ENCODE assay signal across 19 cellular contexts in the genomic region with DNA sequence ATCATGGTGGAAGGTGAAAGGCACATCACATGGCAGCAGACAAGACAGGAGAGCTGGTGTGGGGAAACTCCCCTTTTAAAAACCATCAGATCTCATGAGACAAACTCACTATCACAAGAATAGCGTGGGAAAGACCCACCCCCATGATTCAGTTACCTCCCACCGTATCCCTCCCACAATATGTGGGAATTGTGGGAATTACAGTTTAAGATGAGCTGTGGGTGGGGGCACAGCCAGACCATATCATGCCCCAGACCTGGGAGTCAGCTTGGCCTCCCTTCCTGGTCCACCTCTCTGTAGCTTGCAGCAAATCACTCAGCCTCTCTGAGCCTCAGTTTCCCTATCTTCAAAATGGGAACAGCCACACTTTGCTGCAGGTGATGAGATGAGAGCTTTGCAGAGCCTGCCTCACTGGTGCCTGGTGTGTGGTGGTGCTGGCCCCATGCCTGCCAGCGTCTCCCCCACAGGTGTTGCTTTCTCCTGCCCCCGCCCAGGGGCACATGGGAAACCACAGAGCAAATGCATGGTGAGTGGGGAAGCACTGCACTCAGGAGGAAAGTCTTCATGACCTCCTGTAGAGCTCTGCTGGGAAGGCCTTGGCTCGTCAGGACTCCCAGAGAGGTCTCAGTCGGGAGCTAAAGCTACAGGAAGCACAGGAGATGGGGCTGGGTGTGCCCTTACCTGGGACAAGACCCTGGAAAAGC. TPM values are rescaled to one million over a fixed set of nuclear protein-coding genes. Genes with fewer than 3 reads are reported as not detected.
DNase-seq lines count a peak whose midpoint lies in the region; ATAC-seq and TF ChIP-seq lines count a peak whose summit lies in the region.
"Had no signal": no experiment of that assay in that cellular context is flagged by ENCODE, and none has a peak within 500 bp of the region (broad histone marks: within the 10 kb centered on the region; RNA-seq: fewer than 3 reads in every experiment).

No MANE protein-coding gene starts in this region.

- H3K27me3 Mint-ChIP-seq in WTC11 (ENCODE audit: low read depth) (no peaks in the 10 kb centered on the region), mesothelial cell of epicardium (ENCODE audit: low read depth) (no peaks in the 10 kb centered on the region)
- H3K27me3 Mint-ChIP-seq: IgD-negative memory B cell had no signal

- no peak overlapping the region for H3K27ac ChIP-seq in sigmoid colon
- H3K27ac ChIP-seq: PC-9, SJSA1 had no signal

- 82 to 89% methylated on average over 6 of the region's 6 CpGs for WGBS in sigmoid colon, 2 donors

- H3K36me3 ChIP-seq in H7 (replicated peaks; ENCODE audit: control insufficient read depth, insufficient read depth, low read length) (no peaks in the 10 kb centered on the region; the same call in 1 of the 2 replicates), sigmoid colon (no peaks in the 10 kb centered on the region)
- H3K36me3 ChIP-seq: SJSA1 had no signal

- H3K27ac Mint-ChIP-seq in WTC11 (no peak overlapping the region; the same call in 1 of the 2 replicates), mesothelial cell of epicardium (peak overlapping the region; percentile 84)
- H3K27ac Mint-ChIP-seq: CD4-positive, CD25-positive, alpha-beta regulatory T cell; IgD-negative memory B cell had no signal

- no peaks in the 10 kb centered on the region for H3K4me1 ChIP-seq in sigmoid colon
- H3K4me1 ChIP-seq: BE2C had no signal

- H3K4me3 ChIP-seq in H7 (ENCODE audit: insufficient read depth, low read depth, low read length) (no peak overlapping the region), sigmoid colon (no peak overlapping the region)
- H3K4me3 ChIP-seq: PC-9, SJSA1 had no signal

- TF ChIP-seq CTCF in WTC11 (IDR thresholded peaks at IDR 0.05), result no peak
- no peak for TF ChIP-seq CTCF in mesothelial cell of epicardium (IDR thresholded peaks at IDR 0.05; ENCODE audit: unreplicated experiment)
- no peak for TF ChIP-seq CTCF in sigmoid colon (IDR thresholded peaks at IDR 0.05)

- H3K27me3 ChIP-seq in H7 (ENCODE audit: control insufficient read depth, insufficient read depth, low read length) (no peaks in the 10 kb centered on the region), sigmoid colon (no peaks in the 10 kb centered on the region)
- H3K27me3 ChIP-seq: BE2C, SJSA1 had no signal

- no peaks in the 10 kb centered on the region for H3K9me3 Mint-ChIP-seq in WTC11
- no peaks in the 10 kb centered on the region for H3K9me3 Mint-ChIP-seq in mesothelial cell of epicardium
- H3K9me3 Mint-ChIP-seq: CD4-positive, CD25-positive, alpha-beta regulatory T cell had no signal

- H3K36me3 Mint-ChIP-seq in WTC11, result peaks cover 8% of the 10 kb centered on the region; the same call in 1 of the 2 replicates
- H3K36me3 Mint-ChIP-seq in mesothelial cell of epicardium, result no peaks in the 10 kb centered on the region
- H3K36me3 Mint-ChIP-seq: CD4-positive, CD25-positive, alpha-beta regulatory T cell; IgD-negative memory B cell had no signal

- H3K4me1 Mint-ChIP-seq in WTC11 (peaks cover 8% of the 10 kb centered on the region), mesothelial cell of epicardium (peaks cover 14% of the 10 kb centered on the region)
- H3K4me1 Mint-ChIP-seq: CD4-positive, CD25-positive, alpha-beta regulatory T cell; IgD-negative memory B cell had no signal

- DNase-seq in H7 (peak; percentile 38), WTC11 (ENCODE audit: low spot score) (no peak), mesothelial cell of epicardium (ENCODE audit: low spot score in 2 of 2, unreplicated experiment in 2 of 2) (no peak), sigmoid colon (peak; percentile 38)
- DNase-seq: BE2C; CD4-positive, CD25-positive, alpha-beta regulatory T cell; DMS153; GF-D8; GOT3; NCI-H1092 treated with DMSO at 0.1 percent for 48 hours; NCI-H146; NCI-H2029 treated with DMSO at 0.1 percent for 48 hours; NCI-H2171; PC-9 had no signal

- no peak for TF ChIP-seq EP300 in sigmoid colon (IDR thresholded peaks at IDR 0.05)

- intact Hi-C loops in sigmoid colon (cut with DNase I), result no loop called here

- CTCF ChIA-PET in WTC11 (lab: Charles Lee), result interaction anchor here (1.1 to 2.1 kb wide), 3 partner anchors 18 to 87 kb away, joined by 7 to 15 read pairs (median 8); no protein-coding TSS in a partner anchor

- H3K4me3 Mint-ChIP-seq in WTC11, result no peak overlapping the region
- no peak overlapping the region for H3K4me3 Mint-ChIP-seq in mesothelial cell of epicardium
- H3K4me3 Mint-ChIP-seq: CD4-positive, CD25-positive, alpha-beta regulatory T cell; IgD-negative memory B cell had no signal

- ATAC-seq in WTC11, result no peak
- no peak for ATAC-seq in GM21786 (IDR thresholded peaks at IDR 0.05; ENCODE audit: unreplicated experiment)
- ATAC-seq in HG03565 (IDR thresholded peaks at IDR 0.05; ENCODE audit: unreplicated experiment), result no peak
- ATAC-seq in HG03460 (IDR thresholded peaks at IDR 0.05; ENCODE audit: unreplicated experiment), result no peak

- no peaks in the 10 kb centered on the region for H3K9me3 ChIP-seq in sigmoid colon
- H3K9me3 ChIP-seq: BE2C, SJSA1 had no signal

- no peak for TF ChIP-seq POLR2A in sigmoid colon (IDR thresholded peaks at IDR 0.05)

- POLR2A ChIA-PET in WTC11 (lab: Charles Lee), result no interaction called here

TF ChIP-seq in WTC11, 78 proteins besides CTCF, POLR2A, EP300 and RAD21:
- TF ChIP-seq ZNF423 (CRISPR knock-in tag; IDR thresholded peaks at IDR 0.05), result peak; percentile 36; the same call in 1 of the 2 replicates
- TF ChIP-seq ELF4 (CRISPR knock-in tag; IDR thresholded peaks at IDR 0.05; ENCODE audit: low read depth), result no peak
- no peak for TF ChIP-seq NR1H2 (CRISPR knock-in tag; IDR thresholded peaks at IDR 0.05)
- TF ChIP-seq, protein P1, sequence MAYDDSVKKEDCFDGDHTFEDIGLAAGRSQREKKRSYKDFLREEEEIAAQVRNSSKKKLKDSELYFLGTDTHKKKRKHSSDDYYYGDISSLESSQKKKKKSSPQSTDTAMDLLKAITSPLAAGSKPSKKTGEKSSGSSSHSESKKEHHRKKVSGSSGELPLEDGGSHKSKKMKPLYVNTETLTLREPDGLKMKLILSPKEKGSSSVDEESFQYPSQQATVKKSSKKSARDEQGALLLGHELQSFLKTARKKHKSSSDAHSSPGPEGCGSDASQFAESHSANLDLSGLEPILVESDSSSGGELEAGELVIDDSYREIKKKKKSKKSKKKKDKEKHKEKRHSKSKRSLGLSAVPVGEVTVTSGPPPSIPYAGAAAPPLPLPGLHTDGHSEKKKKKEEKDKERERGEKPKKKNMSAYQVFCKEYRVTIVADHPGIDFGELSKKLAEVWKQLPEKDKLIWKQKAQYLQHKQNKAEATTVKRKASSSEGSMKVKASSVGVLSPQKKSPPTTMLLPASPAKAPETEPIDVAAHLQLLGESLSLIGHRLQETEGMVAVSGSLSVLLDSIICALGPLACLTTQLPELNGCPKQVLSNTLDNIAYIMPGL (CRISPR knock-in tag; IDR thresholded peaks at IDR 0.05), result no peak
- TF ChIP-seq SOX15 (CRISPR knock-in tag; IDR thresholded peaks at IDR 0.05), result no peak
- no peak for TF ChIP-seq ZNF219 (CRISPR knock-in tag; IDR thresholded peaks at IDR 0.05; ENCODE audit: borderline replicate concordance)
TF ChIP-seq in WTC11: peak in this region for 1.

RNA-seq across cellular contexts. Expression of a gene that starts 31.2 kb away (rescaled TPM):
- total RNA-seq in H7 (2014; rRNA removed; shearing (Covaris generic)), result 16.9 and 17.3 TPM in 2 replicates
- 31.9 to 35.7 TPM (median 34.4 TPM) in 3 replicates for total RNA-seq in WTC11 (2021)
- total RNA-seq in mesothelial cell of epicardium, result 22.9 to 26.6 TPM (median 26.6 TPM) in 3 replicates
- total RNA-seq in sigmoid colon, result 1 to 10 TPM in 3 of 4 donors, under 1 TPM in 1; 0.71 to 2.5 (median 1.6) TPM
- polyA plus RNA-seq in sigmoid colon, result under 1 TPM in 2 of 3 donors, not detected in 1; 0.28 to 0.46 TPM
- total RNA-seq: SJSA1 had no signal
- polyA plus RNA-seq: IgD-negative memory B cell had no signal

Comparison
In these comparisons a context has a peak if more than half of its experiments do, and no peak if none do; other contexts are left out.
1. DNase-seq: peak in H7 (single experiment) and sigmoid colon (single experiment); none in WTC11 (single experiment) and mesothelial cell of epicardium (0 of 2).